In genomic region chr5:16937503-16938161, GRCh38 we compare ENCODE assay signal across 15 cellular contexts. TPM values are rescaled to one million over a fixed set of nuclear protein-coding genes. Genes with fewer than 3 reads are reported as not detected.
DNase-seq lines count a peak whose midpoint lies in the region; ATAC-seq and TF ChIP-seq lines count a peak whose summit lies in the region.
"Had no signal": no experiment of that assay in that cellular context is flagged by ENCODE, and none has a peak within 500 bp of the region (broad histone marks: within the 10 kb centered on the region; RNA-seq: fewer than 3 reads in every experiment).

No MANE protein-coding gene starts in this region.

- peak overlapping the region; percentile 22 for H3K4me3 Mint-ChIP-seq in activated naive CD4-positive, alpha-beta T cell treated with anti-CD3 and anti-CD28 coated beads for 36 hours
- peak overlapping the region in 2 of 3 donors; percentile 34 to 80 for H3K4me3 Mint-ChIP-seq in T-cell

- H3K27ac ChIP-seq in hepatocyte, result peak overlapping the region; percentile 33
- peak overlapping the region; percentile 97 for H3K27ac ChIP-seq in suprapubic skin
- H3K27ac ChIP-seq in caudate nucleus (ENCODE audit: low read depth, low read length), result no peak overlapping the region
- H3K27ac ChIP-seq: WERI-Rb-1 had no signal

- TF ChIP-seq CTCF in hepatocyte (IDR thresholded peaks at IDR 0.05; ENCODE audit: poor library complexity) (no peak), suprapubic skin (IDR thresholded peaks at IDR 0.05) (no peak)

- intact Hi-C loops in activated naive CD4-positive, alpha-beta T cell treated with anti-CD3 and anti-CD28 coated beads for 36 hours (cut with micrococcal nuclease), result loop anchor here (2.0 to 10.0 kb wide), 4 partner anchors 243 to 470 kb away; partner anchors contain the start of genes RETREG1 and ZNF622
- intact Hi-C loops in Right ventricle myocardium superior (cut with DNase I), result loop anchor here (5.0 kb wide), 1 partner anchor 250 kb away; no protein-coding TSS in a partner anchor

- POLR2A ChIA-PET in T-cell (lab: Charles Lee), result no interaction called here

- peaks cover 17% of the 10 kb centered on the region for H3K4me1 Mint-ChIP-seq in activated naive CD4-positive, alpha-beta T cell treated with anti-CD3 and anti-CD28 coated beads for 36 hours (ENCODE audit: low read depth)
- H3K4me1 Mint-ChIP-seq in T-cell, result peaks cover 19 to 26% (median 23%) of the 10 kb centered on the region in 3 donors

- no peaks in the 10 kb centered on the region for H3K36me3 ChIP-seq in hepatocyte (replicated peaks; ENCODE audit: insufficient read depth, low read depth)
- H3K36me3 ChIP-seq in suprapubic skin, result no peaks in the 10 kb centered on the region
- H3K36me3 ChIP-seq: upper lobe of left lung had no signal

- no peaks in the 10 kb centered on the region for H3K4me1 ChIP-seq in hepatocyte (ENCODE audit: insufficient read depth)
- H3K4me1 ChIP-seq in suprapubic skin, result peaks cover 40% of the 10 kb centered on the region

- no peak for DNase-seq in activated naive CD4-positive, alpha-beta T cell treated with anti-CD3 and anti-CD28 coated beads for 36 hours
- no peak for DNase-seq in activated naive CD4-positive, alpha-beta T cell (lab: John Stamatoyannopoulos, UW)
- no peak for DNase-seq in T-cell
- DNase-seq in hepatocyte (ENCODE audit: low spot score), result no peak
- no peak for DNase-seq in suprapubic skin (ENCODE audit: low spot score in 2 of 2)
- no peak for DNase-seq in caudate nucleus (lab: John Stamatoyannopoulos, UW)
- no peak for DNase-seq in epidermal melanocyte (ENCODE audit: insufficient read length, low spot score)
- no peak for DNase-seq in Right ventricle myocardium superior
- DNase-seq: amygdala, dermis blood vessel endothelial cell, KG1, NCI-H187 treated with DMSO at 0.1 percent for 48 hours, SHP77 treated with DMSO at 0.1 percent for 48 hours, WERI-Rb-1 had no signal

- H3K27me3 Mint-ChIP-seq in activated naive CD4-positive, alpha-beta T cell treated with anti-CD3 and anti-CD28 coated beads for 36 hours (ENCODE audit: low read depth), result peaks cover 53% of the 10 kb centered on the region
- H3K27me3 Mint-ChIP-seq in T-cell, result peaks cover 47 to 49% of the 10 kb centered on the region in 2 donors

- no peak overlapping the region for H3K27ac Mint-ChIP-seq in activated naive CD4-positive, alpha-beta T cell treated with anti-CD3 and anti-CD28 coated beads for 36 hours
- H3K27ac Mint-ChIP-seq in T-cell, result peak overlapping the region in 1 of 2 donors; percentile 55

- H3K79me2 ChIP-seq in hepatocyte, result peaks cover 28% of the 10 kb centered on the region

- peaks cover 21% of the 10 kb centered on the region for H4K20me1 ChIP-seq in hepatocyte (ENCODE audit: insufficient read depth, poor library complexity, severe bottlenecking)

- H3K9me2 ChIP-seq in hepatocyte (replicated peaks; ENCODE audit: insufficient read depth), result no peaks in the 10 kb centered on the region

- H3K9me3 Mint-ChIP-seq in activated naive CD4-positive, alpha-beta T cell treated with anti-CD3 and anti-CD28 coated beads for 36 hours, result no peaks in the 10 kb centered on the region
- H3K9me3 Mint-ChIP-seq in T-cell, result peaks cover 0 to 4% (median 0%) of the 10 kb centered on the region in 3 donors

- no peaks in the 10 kb centered on the region for H3K36me3 Mint-ChIP-seq in activated naive CD4-positive, alpha-beta T cell treated with anti-CD3 and anti-CD28 coated beads for 36 hours (ENCODE audit: low read depth)
- no peaks in the 10 kb centered on the region for H3K36me3 Mint-ChIP-seq in T-cell

- TF ChIP-seq EP300 in suprapubic skin (IDR thresholded peaks at IDR 0.05), result no peak

- no peak for TF ChIP-seq POLR2A in suprapubic skin (IDR thresholded peaks at IDR 0.05)

- H2AFZ ChIP-seq in hepatocyte, result no peak overlapping the region

- CTCF ChIA-PET in activated naive CD4-positive, alpha-beta T cell treated with anti-CD3 and anti-CD28 coated beads for 36 hours (lab: Charles Lee), result no interaction called here
- CTCF ChIA-PET in T-cell (lab: Charles Lee), result no interaction called here

- WGBS in hepatocyte (ENCODE audit: low lambda C conversion rate, missing lambda C conversion rate), result 92% methylated on average over 7 of the region's 7 CpGs
- WGBS in suprapubic skin, result 66% methylated on average over 7 of the region's 7 CpGs

- H3K9me3 ChIP-seq in hepatocyte (ENCODE audit: low read depth) (no peaks in the 10 kb centered on the region), suprapubic skin (no peaks in the 10 kb centered on the region)
- H3K9me3 ChIP-seq: upper lobe of left lung had no signal

- H3K27me3 ChIP-seq in hepatocyte (peaks cover 7% of the 10 kb centered on the region), suprapubic skin (peaks cover 3% of the 10 kb centered on the region)
- H3K27me3 ChIP-seq: upper lobe of left lung had no signal

- H3K4me3 ChIP-seq in hepatocyte, result no peak overlapping the region
- H3K4me3 ChIP-seq in suprapubic skin, result no peak overlapping the region

- ATAC-seq in T-cell (replicated peaks in 1 of 4), result no peak
- no peak for ATAC-seq in Right ventricle myocardium superior (ENCODE audit: poor library complexity)

- peak overlapping the region; percentile 87 for H3K4me2 ChIP-seq in hepatocyte

RNA-seq across cellular contexts. Expression of gene MYO10, which starts 1.5 kb away (rescaled TPM):
- under 1 TPM; 0.05 to 0.27 TPM for total RNA-seq in activated naive CD4-positive, alpha-beta T cell treated with anti-CD3 and anti-CD28 coated beads for 36 hours
- total RNA-seq in T-cell (under 1 TPM in 3 of 5 donors, not detected in 2; 0.20 to 0.47 (median 0.23) TPM), hepatocyte (32.3 and 33.7 TPM in 2 replicates), suprapubic skin (100 to 1,000 TPM in 1 of 4 donors, 10 to 100 TPM in 3; 37.7 to 109 (median 64.6) TPM), Right ventricle myocardium superior (7.2 TPM)
- 52.4 and 53.2 TPM in 2 replicates for polyA plus RNA-seq in hepatocyte
